Comparison of ENCODE assay signal across 25 cellular contexts in genomic region chr9:16387382-16387781, GRCh38.
"Had no signal": no experiment of that assay in that cellular context is flagged by ENCODE, and none has a peak within 500 bp of the region (broad histone marks: within the 10 kb centered on the region; RNA-seq: fewer than 3 reads in every experiment).

No MANE protein-coding gene starts in this region.

- H3K36me3 Mint-ChIP-seq: stimulated activated naive B cell treated with anti-CD40 and anti-IgM and Interleukin-4, amounts not matched to agents 10 μg/mL and 1 μg/mL and 100 μg/mL, for 72 hours; type B pancreatic cell had no signal

- H3K4me3 ChIP-seq: body of pancreas, dorsolateral prefrontal cortex, sigmoid colon, smooth muscle cell, thoracic aorta, vagina had no signal

- H3K4me3 Mint-ChIP-seq: activated CD4-positive, alpha-beta memory T cell treated with anti-CD3 and anti-CD28 coated beads, Interleukin-2, amount 10 ng/mL, durations not matched to agents 7 days and 5 days; activated CD4-positive, alpha-beta T cell treated with anti-CD3 and anti-CD28 coated beads, Interleukin-2, amount 10 ng/mL, durations not matched to agents 24 days and 14 days; activated naive CD8-positive, alpha-beta T cell treated with anti-CD3 and anti-CD28 coated beads, Interleukin-2, amount 50 U/mL, for 24 hours; activated T-cell treated with anti-CD3 and anti-CD28 coated beads, Interleukin-2, amount 50 U/mL, for 72 hours; effector memory CD8-positive, alpha-beta T cell; natural killer cell; stimulated activated naive B cell treated with anti-CD40 and anti-IgM and Interleukin-4, amounts not matched to agents 10 μg/mL and 1 μg/mL and 100 μg/mL, for 72 hours; type B pancreatic cell had no signal

- H3K27me3 ChIP-seq: body of pancreas, sigmoid colon, vagina had no signal

- H3K27me3 Mint-ChIP-seq: activated CD4-positive, alpha-beta memory T cell treated with anti-CD3 and anti-CD28 coated beads, Interleukin-2, amount 10 ng/mL, durations not matched to agents 7 days and 5 days; activated CD4-positive, alpha-beta T cell treated with anti-CD3 and anti-CD28 coated beads, Interleukin-2, amount 10 ng/mL, durations not matched to agents 24 days and 14 days; activated naive CD8-positive, alpha-beta T cell treated with anti-CD3 and anti-CD28 coated beads, Interleukin-2, amount 50 U/mL, for 24 hours; effector memory CD8-positive, alpha-beta T cell; progenitor cell of endocrine pancreas; stimulated activated naive B cell treated with anti-CD40 and anti-IgM and Interleukin-4, amounts not matched to agents 10 μg/mL and 1 μg/mL and 100 μg/mL, for 72 hours; type B pancreatic cell had no signal

- DNase-seq: activated CD4-positive, alpha-beta memory T cell treated with anti-CD3 and anti-CD28 coated beads, Interleukin-2, amount 10 ng/mL, durations not matched to agents 7 days and 5 days; activated CD4-positive, alpha-beta T cell treated with anti-CD3 and anti-CD28 coated beads, Interleukin-2, amount 10 ng/mL, durations not matched to agents 24 days and 14 days; activated effector memory CD4-positive, alpha-beta T cell treated with anti-CD3 and anti-CD28 coated beads, Interleukin-2, amount 50 U/mL, for 16 hours; activated naive CD4-positive, alpha-beta T cell treated with anti-CD3 and anti-CD28 coated beads, Interleukin-2, amount 50 U/mL, for 16 hours; activated naive CD8-positive, alpha-beta T cell treated with anti-CD3 and anti-CD28 coated beads, Interleukin-2, amount 50 U/mL, for 24 hours; activated T-cell treated with anti-CD3 and anti-CD28 coated beads, Interleukin-2, amount 50 U/mL, for 72 hours; body of pancreas; central memory CD4-positive, alpha-beta T cell; dorsolateral prefrontal cortex; effector memory CD8-positive, alpha-beta T cell; kidney glomerular epithelial cell; left ventricle myocardium superior; midbrain; natural killer cell; retina; sigmoid colon; stimulated activated CD4-positive, alpha-beta T cell treated with anti-CD3 and anti-CD28 coated beads, Interleukin-15, amount 100 ng/mL, for 24 hours; stimulated activated CD8-positive, alpha-beta memory T cell treated with anti-CD3 and anti-CD28 coated beads, Interleukin-4, amount 100 ng/mL, for 48 hours; stimulated activated naive B cell treated with anti-CD40 and anti-IgM and Interleukin-4, amounts not matched to agents 10 μg/mL and 1 μg/mL and 100 μg/mL, for 72 hours had no signal

- H3K27ac Mint-ChIP-seq: activated CD4-positive, alpha-beta memory T cell treated with anti-CD3 and anti-CD28 coated beads, Interleukin-2, amount 10 ng/mL, durations not matched to agents 7 days and 5 days; activated CD4-positive, alpha-beta T cell treated with anti-CD3 and anti-CD28 coated beads, Interleukin-2, amount 10 ng/mL, durations not matched to agents 24 days and 14 days; activated naive CD8-positive, alpha-beta T cell treated with anti-CD3 and anti-CD28 coated beads, Interleukin-2, amount 50 U/mL, for 24 hours; activated T-cell treated with anti-CD3 and anti-CD28 coated beads, Interleukin-2, amount 50 U/mL, for 72 hours; effector memory CD8-positive, alpha-beta T cell; natural killer cell; progenitor cell of endocrine pancreas; stimulated activated naive B cell treated with anti-CD40 and anti-IgM and Interleukin-4, amounts not matched to agents 10 μg/mL and 1 μg/mL and 100 μg/mL, for 72 hours; type B pancreatic cell had no signal

- H3K9me3 Mint-ChIP-seq: activated CD4-positive, alpha-beta T cell treated with anti-CD3 and anti-CD28 coated beads, Interleukin-2, amount 10 ng/mL, durations not matched to agents 24 days and 14 days had no signal

- H3K9me3 ChIP-seq: body of pancreas, sigmoid colon, thoracic aorta, vagina had no signal

- H3K4me1 Mint-ChIP-seq: activated CD4-positive, alpha-beta memory T cell treated with anti-CD3 and anti-CD28 coated beads, Interleukin-2, amount 10 ng/mL, durations not matched to agents 7 days and 5 days; activated CD4-positive, alpha-beta T cell treated with anti-CD3 and anti-CD28 coated beads, Interleukin-2, amount 10 ng/mL, durations not matched to agents 24 days and 14 days; activated naive CD8-positive, alpha-beta T cell treated with anti-CD3 and anti-CD28 coated beads, Interleukin-2, amount 50 U/mL, for 24 hours; natural killer cell; stimulated activated naive B cell treated with anti-CD40 and anti-IgM and Interleukin-4, amounts not matched to agents 10 μg/mL and 1 μg/mL and 100 μg/mL, for 72 hours had no signal

- H3K27ac ChIP-seq: body of pancreas, dorsolateral prefrontal cortex, sigmoid colon, thoracic aorta, vagina, VCaP had no signal

- H3K36me3 ChIP-seq: sigmoid colon, thoracic aorta, vagina had no signal
